In the genomic region with DNA sequence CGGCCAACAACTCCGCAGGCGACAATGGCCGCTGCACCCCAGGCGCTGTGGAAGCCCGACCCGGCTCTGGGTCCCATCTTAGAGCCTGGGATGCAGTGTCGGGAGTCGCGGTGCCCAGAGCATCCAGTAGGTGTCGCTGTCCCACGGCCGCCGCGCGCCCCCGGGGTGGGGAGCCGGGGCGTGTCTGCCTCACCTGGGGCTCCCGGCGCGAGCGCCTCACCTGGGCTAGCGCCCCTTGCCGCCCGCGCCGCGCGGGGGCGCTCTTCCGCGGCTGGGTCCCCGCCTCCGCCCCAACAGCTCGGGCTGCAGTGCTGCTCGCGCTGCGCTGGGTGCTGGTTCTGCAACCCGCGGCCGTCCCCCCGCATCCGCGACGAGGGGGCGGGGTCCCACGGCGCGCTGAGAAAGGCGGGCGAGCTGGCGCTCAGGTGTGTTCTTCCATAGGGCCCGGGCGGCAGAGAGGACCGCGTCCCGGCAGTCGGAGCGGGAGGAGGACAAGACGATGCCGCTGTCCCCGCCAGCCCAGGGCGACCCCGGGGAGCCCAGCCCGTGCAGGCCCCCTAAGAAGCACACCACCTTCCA, we compare ENCODE assay signal across 1 cellular context.
TF ChIP-seq lines count a peak whose summit lies in the region.

A gene with protein sequence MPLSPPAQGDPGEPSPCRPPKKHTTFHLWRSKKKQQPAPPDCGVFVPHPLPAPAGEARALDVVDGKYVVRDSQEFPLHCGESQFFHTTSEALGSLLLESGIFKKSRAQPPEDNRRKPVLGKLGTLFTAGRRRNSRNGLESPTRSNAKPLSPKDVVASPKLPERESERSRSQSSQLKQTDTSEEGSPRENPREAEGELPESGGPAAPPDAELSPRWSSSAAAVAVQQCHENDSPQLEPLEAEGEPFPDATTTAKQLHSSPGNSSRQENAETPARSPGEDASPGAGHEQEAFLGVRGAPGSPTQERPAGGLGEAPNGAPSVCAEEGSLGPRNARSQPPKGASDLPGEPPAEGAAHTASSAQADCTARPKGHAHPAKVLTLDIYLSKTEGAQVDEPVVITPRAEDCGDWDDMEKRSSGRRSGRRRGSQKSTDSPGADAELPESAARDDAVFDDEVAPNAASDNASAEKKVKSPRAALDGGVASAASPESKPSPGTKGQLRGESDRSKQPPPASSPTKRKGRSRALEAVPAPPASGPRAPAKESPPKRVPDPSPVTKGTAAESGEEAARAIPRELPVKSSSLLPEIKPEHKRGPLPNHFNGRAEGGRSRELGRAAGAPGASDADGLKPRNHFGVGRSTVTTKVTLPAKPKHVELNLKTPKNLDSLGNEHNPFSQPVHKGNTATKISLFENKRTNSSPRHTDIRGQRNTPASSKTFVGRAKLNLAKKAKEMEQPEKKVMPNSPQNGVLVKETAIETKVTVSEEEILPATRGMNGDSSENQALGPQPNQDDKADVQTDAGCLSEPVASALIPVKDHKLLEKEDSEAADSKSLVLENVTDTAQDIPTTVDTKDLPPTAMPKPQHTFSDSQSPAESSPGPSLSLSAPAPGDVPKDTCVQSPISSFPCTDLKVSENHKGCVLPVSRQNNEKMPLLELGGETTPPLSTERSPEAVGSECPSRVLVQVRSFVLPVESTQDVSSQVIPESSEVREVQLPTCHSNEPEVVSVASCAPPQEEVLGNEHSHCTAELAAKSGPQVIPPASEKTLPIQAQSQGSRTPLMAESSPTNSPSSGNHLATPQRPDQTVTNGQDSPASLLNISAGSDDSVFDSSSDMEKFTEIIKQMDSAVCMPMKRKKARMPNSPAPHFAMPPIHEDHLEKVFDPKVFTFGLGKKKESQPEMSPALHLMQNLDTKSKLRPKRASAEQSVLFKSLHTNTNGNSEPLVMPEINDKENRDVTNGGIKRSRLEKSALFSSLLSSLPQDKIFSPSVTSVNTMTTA (N-terminal part only) (plus strand): TSS at position 308 of the 579 bp plus-strand sequence. CDS start 192 bp downstream, at position 500.

TF ChIP-seq in HepG2, 621 proteins besides CTCF, POLR2A, EP300 and RAD21 (continued from another document and continues in another):
- TF ChIP-seq CSRNP1 (CRISPR knock-in tag; IDR thresholded peaks at IDR 0.05) (no peak), ZNF629 (CRISPR knock-in tag; conservative IDR thresholded peaks at IDR 0.05) (no peak), ZBTB3 (CRISPR knock-in tag; IDR thresholded peaks at IDR 0.05; ENCODE audit: borderline replicate concordance, low read depth) (no peak), ZNF451 (CRISPR knock-in tag; IDR thresholded peaks at IDR 0.05) (0 out of 2 replicates have a peak, but pooled peaks have one; percentile 29), ZNF138 (CRISPR knock-in tag; IDR thresholded peaks at IDR 0.05; ENCODE audit: low read depth) (no peak), KDM2A (CRISPR knock-in tag; IDR thresholded peaks at IDR 0.05; ENCODE audit: borderline replicate concordance, low read depth) (0 out of 2 replicates have a peak, but pooled peaks have one; percentile 35), ASH2L (IDR thresholded peaks at IDR 0.05; ENCODE audit: insufficient read length, low read depth, low read length) (no peak), REL (CRISPR knock-in tag; conservative IDR thresholded peaks at IDR 0.05) (no peak), ZNF678 (CRISPR knock-in tag; IDR thresholded peaks at IDR 0.05) (no peak), SALL2 (CRISPR knock-in tag; IDR thresholded peaks at IDR 0.05) (no peak), CC2D1A (CRISPR knock-in tag; IDR thresholded peaks at IDR 0.05) (no peak), KLF12 (CRISPR knock-in tag; IDR thresholded peaks at IDR 0.05; ENCODE audit: borderline replicate concordance) (peak; percentile 95), NCOR1 (IDR thresholded peaks at IDR 0.05; ENCODE audit: borderline replicate concordance, low read length) (no peak), ZNF510 (CRISPR knock-in tag; IDR thresholded peaks at IDR 0.05; ENCODE audit: low read depth) (no peak), ETS1 (CRISPR knock-in tag; IDR thresholded peaks at IDR 0.05) (no peak), NR0B2 (CRISPR knock-in tag; IDR thresholded peaks at IDR 0.05) (no peak), ZNF589 (CRISPR knock-in tag; conservative IDR thresholded peaks at IDR 0.05) (no peak), KDM1A (CRISPR knock-in tag; IDR thresholded peaks at IDR 0.05) (no peak), MED8 (CRISPR knock-in tag; IDR thresholded peaks at IDR 0.05; ENCODE audit: insufficient replicate concordance) (no peak), ZNF788 (CRISPR knock-in tag; IDR thresholded peaks at IDR 0.05; ENCODE audit: borderline replicate concordance) (0 out of 2 replicates have a peak, but pooled peaks have one; percentile 59), ZNF558 (CRISPR knock-in tag; IDR thresholded peaks at IDR 0.05; ENCODE audit: borderline replicate concordance) (no peak), REPIN1 (CRISPR knock-in tag; IDR thresholded peaks at IDR 0.05; ENCODE audit: borderline replicate concordance, low read depth) (0 out of 2 replicates have a peak, but pooled peaks have one; percentile 34), ZMYM4 (CRISPR knock-in tag; IDR thresholded peaks at IDR 0.05) (peak; percentile 62; the same call in 1 of the 2 replicates), THAP8 (CRISPR knock-in tag; IDR thresholded peaks at IDR 0.05; ENCODE audit: borderline replicate concordance) (no peak), ZNF333 (CRISPR knock-in tag; IDR thresholded peaks at IDR 0.05; ENCODE audit: borderline replicate concordance) (no peak), PCBP1 (IDR thresholded peaks at IDR 0.05; ENCODE audit: borderline replicate concordance, low read depth, low read length) (no peak)
- TF ChIP-seq, protein P1, sequence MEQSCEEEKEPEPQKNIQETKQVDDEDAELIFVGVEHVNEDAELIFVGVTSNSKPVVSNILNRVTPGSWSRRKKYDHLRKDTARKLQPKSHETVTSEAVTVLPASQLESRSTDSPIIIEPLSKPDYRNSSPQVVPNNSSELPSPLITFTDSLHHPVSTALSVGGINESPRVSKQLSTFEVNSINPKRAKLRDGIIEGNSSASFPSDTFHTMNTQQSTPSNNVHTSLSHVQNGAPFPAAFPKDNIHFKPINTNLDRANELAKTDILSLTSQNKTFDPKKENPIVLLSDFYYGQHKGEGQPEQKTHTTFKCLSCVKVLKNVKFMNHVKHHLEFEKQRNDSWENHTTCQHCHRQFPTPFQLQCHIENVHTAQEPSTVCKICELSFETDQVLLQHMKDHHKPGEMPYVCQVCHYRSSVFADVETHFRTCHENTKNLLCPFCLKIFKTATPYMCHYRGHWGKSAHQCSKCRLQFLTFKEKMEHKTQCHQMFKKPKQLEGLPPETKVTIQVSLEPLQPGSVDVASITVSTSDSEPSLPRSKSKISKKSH (CRISPR knock-in tag; IDR thresholded peaks at IDR 0.05; ENCODE audit: borderline replicate concordance) = no peak
- TF ChIP-seq, protein P2, sequence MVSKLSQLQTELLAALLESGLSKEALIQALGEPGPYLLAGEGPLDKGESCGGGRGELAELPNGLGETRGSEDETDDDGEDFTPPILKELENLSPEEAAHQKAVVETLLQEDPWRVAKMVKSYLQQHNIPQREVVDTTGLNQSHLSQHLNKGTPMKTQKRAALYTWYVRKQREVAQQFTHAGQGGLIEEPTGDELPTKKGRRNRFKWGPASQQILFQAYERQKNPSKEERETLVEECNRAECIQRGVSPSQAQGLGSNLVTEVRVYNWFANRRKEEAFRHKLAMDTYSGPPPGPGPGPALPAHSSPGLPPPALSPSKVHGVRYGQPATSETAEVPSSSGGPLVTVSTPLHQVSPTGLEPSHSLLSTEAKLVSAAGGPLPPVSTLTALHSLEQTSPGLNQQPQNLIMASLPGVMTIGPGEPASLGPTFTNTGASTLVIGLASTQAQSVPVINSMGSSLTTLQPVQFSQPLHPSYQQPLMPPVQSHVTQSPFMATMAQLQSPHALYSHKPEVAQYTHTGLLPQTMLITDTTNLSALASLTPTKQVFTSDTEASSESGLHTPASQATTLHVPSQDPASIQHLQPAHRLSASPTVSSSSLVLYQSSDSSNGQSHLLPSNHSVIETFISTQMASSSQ (IDR thresholded peaks at IDR 0.05; ENCODE audit: low read depth) = no peak
- TF ChIP-seq, protein P2 (CRISPR knock-in tag; IDR thresholded peaks at IDR 0.05; ENCODE audit: borderline replicate concordance) = no peak
- TF ChIP-seq, protein P3, sequence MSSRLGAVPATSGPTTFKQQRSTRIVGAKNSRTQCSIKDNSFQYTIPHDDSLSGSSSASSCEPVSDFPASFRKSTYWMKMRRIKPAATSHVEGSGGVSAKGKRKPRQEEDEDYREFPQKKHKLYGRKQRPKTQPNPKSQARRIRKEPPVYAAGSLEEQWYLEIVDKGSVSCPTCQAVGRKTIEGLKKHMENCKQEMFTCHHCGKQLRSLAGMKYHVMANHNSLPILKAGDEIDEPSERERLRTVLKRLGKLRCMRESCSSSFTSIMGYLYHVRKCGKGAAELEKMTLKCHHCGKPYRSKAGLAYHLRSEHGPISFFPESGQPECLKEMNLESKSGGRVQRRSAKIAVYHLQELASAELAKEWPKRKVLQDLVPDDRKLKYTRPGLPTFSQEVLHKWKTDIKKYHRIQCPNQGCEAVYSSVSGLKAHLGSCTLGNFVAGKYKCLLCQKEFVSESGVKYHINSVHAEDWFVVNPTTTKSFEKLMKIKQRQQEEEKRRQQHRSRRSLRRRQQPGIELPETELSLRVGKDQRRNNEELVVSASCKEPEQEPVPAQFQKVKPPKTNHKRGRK (CRISPR knock-in tag; IDR thresholded peaks at IDR 0.05) = no peak
- TF ChIP-seq, protein P4, sequence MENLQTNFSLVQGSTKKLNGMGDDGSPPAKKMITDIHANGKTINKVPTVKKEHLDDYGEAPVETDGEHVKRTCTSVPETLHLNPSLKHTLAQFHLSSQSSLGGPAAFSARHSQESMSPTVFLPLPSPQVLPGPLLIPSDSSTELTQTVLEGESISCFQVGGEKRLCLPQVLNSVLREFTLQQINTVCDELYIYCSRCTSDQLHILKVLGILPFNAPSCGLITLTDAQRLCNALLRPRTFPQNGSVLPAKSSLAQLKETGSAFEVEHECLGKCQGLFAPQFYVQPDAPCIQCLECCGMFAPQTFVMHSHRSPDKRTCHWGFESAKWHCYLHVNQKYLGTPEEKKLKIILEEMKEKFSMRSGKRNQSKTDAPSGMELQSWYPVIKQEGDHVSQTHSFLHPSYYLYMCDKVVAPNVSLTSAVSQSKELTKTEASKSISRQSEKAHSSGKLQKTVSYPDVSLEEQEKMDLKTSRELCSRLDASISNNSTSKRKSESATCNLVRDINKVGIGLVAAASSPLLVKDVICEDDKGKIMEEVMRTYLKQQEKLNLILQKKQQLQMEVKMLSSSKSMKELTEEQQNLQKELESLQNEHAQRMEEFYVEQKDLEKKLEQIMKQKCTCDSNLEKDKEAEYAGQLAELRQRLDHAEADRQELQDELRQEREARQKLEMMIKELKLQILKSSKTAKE (CRISPR knock-in tag; IDR thresholded peaks at IDR 0.05; ENCODE audit: borderline replicate concordance) = no peak
- TF ChIP-seq, protein P5, sequence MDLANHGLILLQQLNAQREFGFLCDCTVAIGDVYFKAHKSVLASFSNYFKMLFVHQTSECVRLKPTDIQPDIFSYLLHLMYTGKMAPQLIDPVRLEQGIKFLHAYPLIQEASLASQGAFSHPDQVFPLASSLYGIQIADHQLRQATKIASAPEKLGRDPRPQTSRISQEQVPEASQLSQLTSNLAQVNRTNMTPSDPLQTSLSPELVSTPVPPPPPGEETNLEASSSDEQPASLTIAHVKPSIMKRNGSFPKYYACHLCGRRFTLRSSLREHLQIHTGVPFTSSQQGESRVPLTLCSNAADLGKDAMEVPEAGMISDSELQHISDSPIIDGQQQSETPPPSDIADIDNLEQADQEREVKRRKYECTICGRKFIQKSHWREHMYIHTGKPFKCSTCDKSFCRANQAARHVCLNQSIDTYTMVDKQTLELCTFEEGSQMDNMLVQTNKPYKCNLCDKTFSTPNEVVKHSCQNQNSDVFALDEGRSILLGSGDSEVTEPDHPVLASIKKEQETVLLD (CRISPR knock-in tag; IDR thresholded peaks at IDR 0.05; ENCODE audit: low read depth) = no peak
